ENCODE assay signal across 9 cellular contexts in genomic region chr18:44507729-44508325, GRCh38.
DNase-seq lines count a peak whose midpoint lies in the region; ATAC-seq lines count a peak whose summit lies in the region.
"Had no signal": no experiment of that assay in that cellular context is flagged by ENCODE, and none has a peak within 500 bp of the region (broad histone marks: within the 10 kb centered on the region; RNA-seq: fewer than 3 reads in every experiment).

No MANE protein-coding gene starts in this region.

- H2AFZ ChIP-seq in neuronal stem cell (ENCODE audit: low read length) = peak overlapping the region; percentile 33

- H2BK5ac ChIP-seq in neuronal stem cell (ENCODE audit: low read length) = no peak overlapping the region

- no peak overlapping the region for H4K91ac ChIP-seq in neuronal stem cell (ENCODE audit: low read depth, low read length, poor library complexity)

- H3K27ac ChIP-seq in neuronal stem cell (replicated peaks; ENCODE audit: low read length) = no peak overlapping the region

- H3K27me3 Mint-ChIP-seq in activated naive CD8-positive, alpha-beta T cell treated with anti-CD3 and anti-CD28 coated beads, Interleukin-2, amount 10 ng/mL, durations not matched to agents 7 days and 5 days = no peaks in the 10 kb centered on the region

- POLR2A ChIA-PET in activated naive CD8-positive, alpha-beta T cell treated with anti-CD3 and anti-CD28 coated beads, Interleukin-2, amount 10 ng/mL, durations not matched to agents 7 days and 5 days (lab: Charles Lee) = no interaction called here

- ATAC-seq in GM18873 (IDR thresholded peaks at IDR 0.05; ENCODE audit: low FRiP score, unreplicated experiment) (peak; percentile 76), HG03103 (IDR thresholded peaks at IDR 0.05; ENCODE audit: low read depth, unreplicated experiment) (peak; percentile 83)
- peak; percentile 86 for ATAC-seq in activated naive CD8-positive, alpha-beta T cell treated with anti-CD3 and anti-CD28 coated beads, Interleukin-2, amount 10 ng/mL, durations not matched to agents 7 days and 5 days (ENCODE audit: low read depth)

- H3K27me3 ChIP-seq in neuronal stem cell (ENCODE audit: control insufficient read depth in 3 of 3, insufficient read depth in 3 of 3, low read depth in 1 of 3, low read length in 3 of 3) = no peaks in the 10 kb centered on the region

- peaks cover 2% of the 10 kb centered on the region for H3K9me3 Mint-ChIP-seq in activated naive CD8-positive, alpha-beta T cell treated with anti-CD3 and anti-CD28 coated beads, Interleukin-2, amount 10 ng/mL, durations not matched to agents 7 days and 5 days
- H3K9me3 Mint-ChIP-seq: neural crest cell had no signal

- peaks cover 4% of the 10 kb centered on the region for H3K36me3 Mint-ChIP-seq in activated naive CD8-positive, alpha-beta T cell treated with anti-CD3 and anti-CD28 coated beads, Interleukin-2, amount 10 ng/mL, durations not matched to agents 7 days and 5 days

- H3K18ac ChIP-seq in neuronal stem cell (ENCODE audit: low read length) = no peak overlapping the region

- H2AK5ac ChIP-seq in neuronal stem cell (ENCODE audit: low read depth, low read length) = no peak overlapping the region

- no peaks in the 10 kb centered on the region for H3K4me1 ChIP-seq in neuronal stem cell (ENCODE audit: control insufficient read depth in 2 of 2, insufficient read depth in 1 of 2, low read depth in 1 of 2, low read length in 2 of 2)

- no peak overlapping the region for H3K4me3 ChIP-seq in neuronal stem cell (ENCODE audit: low read length in 2 of 2)

- H3K14ac ChIP-seq in neuronal stem cell (ENCODE audit: low read length) = no peak overlapping the region

- no peak overlapping the region for H3K4me2 ChIP-seq in neuronal stem cell (ENCODE audit: insufficient read depth, low read length, poor library complexity, severe bottlenecking)

- no peaks in the 10 kb centered on the region for H3K79me1 ChIP-seq in neuronal stem cell (ENCODE audit: low read depth, low read length)

- H3K4ac ChIP-seq in neuronal stem cell (ENCODE audit: low read length) = no peak overlapping the region

- no peak overlapping the region for H3K23ac ChIP-seq in neuronal stem cell (ENCODE audit: low read depth, low read length, poor library complexity)

- no peak overlapping the region for H3K27ac Mint-ChIP-seq in activated naive CD8-positive, alpha-beta T cell treated with anti-CD3 and anti-CD28 coated beads, Interleukin-2, amount 10 ng/mL, durations not matched to agents 7 days and 5 days

- peaks cover 1% of the 10 kb centered on the region for H3K4me1 Mint-ChIP-seq in activated naive CD8-positive, alpha-beta T cell treated with anti-CD3 and anti-CD28 coated beads, Interleukin-2, amount 10 ng/mL, durations not matched to agents 7 days and 5 days
- H3K4me1 Mint-ChIP-seq: neural crest cell had no signal

- H4K8ac ChIP-seq in neuronal stem cell (ENCODE audit: low read depth, low read length) = no peak overlapping the region

- H2BK15ac ChIP-seq in neuronal stem cell (ENCODE audit: low read length) = no peak overlapping the region

- no peak overlapping the region for H3K4me3 Mint-ChIP-seq in activated naive CD8-positive, alpha-beta T cell treated with anti-CD3 and anti-CD28 coated beads, Interleukin-2, amount 10 ng/mL, durations not matched to agents 7 days and 5 days
- H3K4me3 Mint-ChIP-seq: neural crest cell had no signal

- DNase-seq in activated naive CD8-positive, alpha-beta T cell treated with anti-CD3 and anti-CD28 coated beads, Interleukin-2, amount 10 ng/mL, durations not matched to agents 7 days and 5 days = peak; percentile 38
- DNase-seq in neuronal stem cell (ENCODE audit: low spot score) (no peak), DMS114 treated with DMSO at 0.1 percent for 48 hours (lab: John Stamatoyannopoulos, UW; ENCODE audit: unreplicated experiment) (no peak), HUDEP-2 (lab: John Stamatoyannopoulos, UW; ENCODE audit: unreplicated experiment in 76 of 76) (no peak), RPMI8226 (no peak), NCI-H524 treated with DMSO at 0.1 percent for 48 hours (lab: John Stamatoyannopoulos, UW) (no peak)

- no peak overlapping the region for H3K9ac ChIP-seq in neuronal stem cell (ENCODE audit: low read depth, low read length, poor library complexity)

- WGBS in neuronal stem cell (ENCODE audit: extremely low coverage in 2 of 2, insufficient read length in 2 of 2, insufficient replicate concordance in 1 of 2), 2 donors = no CpG with 5 or more reads among the region's 6 CpGs

- H2BK120ac ChIP-seq in neuronal stem cell (ENCODE audit: low read depth, low read length) = no peak overlapping the region

- H3K9me3 ChIP-seq in neuronal stem cell (replicated peaks in 1 of 2; ENCODE audit: control insufficient read depth in 2 of 2, insufficient read depth in 1 of 2, low read depth in 1 of 2, low read length in 2 of 2) = no peaks in the 10 kb centered on the region

- H2BK12ac ChIP-seq in neuronal stem cell (ENCODE audit: low read length) = no peak overlapping the region

- H3K36me3 ChIP-seq in neuronal stem cell (replicated peaks in 1 of 2; ENCODE audit: control insufficient read depth in 2 of 2, insufficient read depth in 2 of 2, low read length in 2 of 2) = no peaks in the 10 kb centered on the region
